Comparison of ENCODE assay signal across 8 cellular contexts in the genomic region with DNA sequence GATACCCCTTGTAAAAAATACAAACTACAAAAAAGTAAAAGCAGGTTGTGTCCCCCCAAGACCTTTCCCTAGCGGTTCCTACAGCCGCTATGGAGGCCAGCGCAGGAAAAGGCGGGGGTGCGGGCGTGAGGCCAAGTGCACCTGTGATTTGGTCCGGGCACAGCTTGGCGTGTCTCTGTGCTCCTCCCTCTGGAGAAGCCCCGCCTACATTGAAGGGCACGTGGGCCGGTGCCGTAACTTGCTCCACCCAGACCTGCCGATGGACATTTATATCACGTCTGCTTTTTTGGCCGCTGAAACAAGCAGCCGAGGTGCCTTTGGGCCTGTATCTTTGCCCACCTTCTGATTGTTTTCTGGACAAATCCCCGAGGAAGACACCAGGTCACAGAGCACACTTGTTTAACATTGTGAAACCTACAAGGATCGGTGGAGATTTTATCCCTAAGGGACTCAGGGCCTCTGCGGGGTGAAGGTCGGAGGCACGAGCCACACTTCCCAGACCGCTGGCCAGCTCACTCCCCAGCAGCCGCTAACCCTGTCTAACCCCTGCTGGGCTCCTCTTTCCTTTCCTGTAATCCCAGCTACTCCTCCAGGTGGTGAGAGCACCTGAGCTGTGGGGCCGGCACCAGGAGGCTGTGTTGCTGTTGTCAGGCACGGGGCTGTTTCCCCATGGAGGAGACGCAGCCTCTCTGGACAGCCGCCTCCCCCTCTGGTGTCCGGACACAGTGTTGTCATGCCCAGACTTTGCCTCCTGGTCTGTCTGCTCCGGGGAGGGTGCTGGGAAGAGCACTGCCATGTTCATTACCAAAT. TPM values are rescaled to one million over a fixed set of nuclear protein-coding genes. Genes with fewer than 3 reads are reported as not detected.
DNase-seq lines count a peak whose midpoint lies in the region; ATAC-seq and TF ChIP-seq lines count a peak whose summit lies in the region.

No MANE protein-coding gene starts in this region.

- peaks cover 35 to 37% of the 10 kb centered on the region in 2 donors for H3K4me1 ChIP-seq in duodenal mucosa (ENCODE audit: control insufficient read depth in 1 of 2, insufficient read depth in 2 of 2, low read length in 2 of 2)
- H3K4me1 ChIP-seq in mucosa of stomach (ENCODE audit: control insufficient read depth, insufficient read depth, low read length) = peaks cover 46% of the 10 kb centered on the region

- peaks cover 19% of the 10 kb centered on the region for H3K4me1 Mint-ChIP-seq in Calu3 (ENCODE audit: low read depth, unreplicated experiment)
- H3K4me1 Mint-ChIP-seq in activated naive CD8-positive, alpha-beta T cell treated with anti-CD3 and anti-CD28 coated beads for 36 hours = peaks cover 3% of the 10 kb centered on the region

- peaks cover 2% of the 10 kb centered on the region for H3K27me3 Mint-ChIP-seq in Calu3 (ENCODE audit: unreplicated experiment)
- peaks cover 6% of the 10 kb centered on the region for H3K27me3 Mint-ChIP-seq in activated naive CD8-positive, alpha-beta T cell treated with anti-CD3 and anti-CD28 coated beads for 36 hours

- intact Hi-C loops in Calu3 (cut with micrococcal nuclease; ENCODE audit: unreplicated experiment) = no loop called here

- H3K27ac Mint-ChIP-seq in Calu3 (ENCODE audit: unreplicated experiment) = peak overlapping the region; percentile 58
- H3K27ac Mint-ChIP-seq in activated naive CD8-positive, alpha-beta T cell treated with anti-CD3 and anti-CD28 coated beads for 36 hours = no peak overlapping the region

- BruUV-seq in Calu3 (replicated peaks; lab: Mats Ljungman, UMichigan) = no TSS peak

- peak overlapping the region; percentile 43 to 60 for H3K4me3 ChIP-seq in duodenal mucosa (ENCODE audit: low read depth in 1 of 2, low read length in 2 of 2)
- peak overlapping the region; percentile 31 for H3K4me3 ChIP-seq in mucosa of stomach (ENCODE audit: low read length)

- TF ChIP-seq CTCF in Calu3 (IDR thresholded peaks at IDR 0.05; ENCODE audit: unreplicated experiment) = no peak

- H3K4me3 Mint-ChIP-seq in Calu3 (ENCODE audit: low read depth, unreplicated experiment) = peak overlapping the region; percentile 58
- no peak overlapping the region for H3K4me3 Mint-ChIP-seq in activated naive CD8-positive, alpha-beta T cell treated with anti-CD3 and anti-CD28 coated beads for 36 hours

- H3K27ac ChIP-seq in duodenal mucosa (ENCODE audit: low read depth, low read length) = no peak overlapping the region

- CTCF ChIA-PET in Calu3 (lab: Charles Lee) = interaction anchor here (1.3 kb wide), 1 partner anchor 13 kb away, joined by 5 read pairs; no protein-coding TSS in a partner anchor

- peaks cover 10% of the 10 kb centered on the region for H3K36me3 Mint-ChIP-seq in Calu3 (ENCODE audit: insufficient read depth, unreplicated experiment)
- H3K36me3 Mint-ChIP-seq in activated naive CD8-positive, alpha-beta T cell treated with anti-CD3 and anti-CD28 coated beads for 36 hours = no peaks in the 10 kb centered on the region

- H3K9me3 Mint-ChIP-seq in Calu3 (ENCODE audit: low read depth, unreplicated experiment) = no peaks in the 10 kb centered on the region
- no peaks in the 10 kb centered on the region for H3K9me3 Mint-ChIP-seq in activated naive CD8-positive, alpha-beta T cell treated with anti-CD3 and anti-CD28 coated beads for 36 hours

- DNase-seq in Calu3 (peak; percentile 82), NCI-H1417 treated with DMSO at 0.1 percent for 48 hours (lab: John Stamatoyannopoulos, UW) (peak; percentile 9), anterior cingulate cortex (lab: John Stamatoyannopoulos, UW) (no peak), SKM-1 treated with dmso at 0.1 percent for 144 hours (lab: John Stamatoyannopoulos, UW; ENCODE audit: unreplicated experiment) (no peak)
- no peak for DNase-seq in activated naive CD8-positive, alpha-beta T cell treated with anti-CD3 and anti-CD28 coated beads for 36 hours

- H3K36me3 ChIP-seq in duodenal mucosa (ENCODE audit: control insufficient read depth in 1 of 2, insufficient read depth in 2 of 2, low read length in 2 of 2) (no peaks in the 10 kb centered on the region), mucosa of stomach (ENCODE audit: control insufficient read depth, insufficient read depth, low read length) (no peaks in the 10 kb centered on the region)

- H3K9me3 ChIP-seq in duodenal mucosa (ENCODE audit: control insufficient read depth in 1 of 2, low read length in 2 of 2) (no peaks in the 10 kb centered on the region), mucosa of stomach (ENCODE audit: control insufficient read depth, low read length) (no peaks in the 10 kb centered on the region)

- peak overlapping the region; percentile 45 to 49 for H3K9ac ChIP-seq in duodenal mucosa (ENCODE audit: low read depth in 1 of 2, low read length in 2 of 2)
- peak overlapping the region; percentile 54 for H3K9ac ChIP-seq in mucosa of stomach (ENCODE audit: low read length)

- H3K27me3 ChIP-seq in duodenal mucosa (ENCODE audit: control insufficient read depth in 1 of 2, insufficient read depth in 2 of 2, low read length in 2 of 2) (no peaks in the 10 kb centered on the region), mucosa of stomach (ENCODE audit: control insufficient read depth, insufficient read depth, low read length) (no peaks in the 10 kb centered on the region)

- no peak for ATAC-seq in HG02623 (IDR thresholded peaks at IDR 0.05; ENCODE audit: unreplicated experiment)

RNA-seq across cellular contexts. Expression of gene INPP5A, which starts 18.8 kb away (rescaled TPM):
- 16.5 and 16.6 TPM in 2 replicates for total RNA-seq in Calu3 (2022)
- total RNA-seq in activated naive CD8-positive, alpha-beta T cell treated with anti-CD3 and anti-CD28 coated beads for 36 hours = 1 to 10 TPM; 6.1 to 7.4 TPM

Comparison
In these comparisons a context has a peak if more than half of its experiments do, and no peak if none do; other contexts are left out.
1. DNase-seq: peak in Calu3 (single experiment) and NCI-H1417 treated with DMSO at 0.1 percent for 48 hours (single experiment); none in activated naive CD8-positive, alpha-beta T cell treated with anti-CD3 and anti-CD28 coated beads for 36 hours (single experiment), anterior cingulate cortex (0 of 58) and SKM-1 treated with dmso at 0.1 percent for 144 hours (single experiment).